ENCODE assay signal across 8 cellular contexts in genomic region chr2:80326214-80326613, GRCh38. TPM values are rescaled to one million over a fixed set of nuclear protein-coding genes. Genes with fewer than 3 reads are reported as not detected.
DNase-seq lines count a peak whose midpoint lies in the region; ATAC-seq and TF ChIP-seq lines count a peak whose summit lies in the region.

No MANE protein-coding gene starts in this region.

- H3K27ac Mint-ChIP-seq in brain = peak overlapping the region in 1 of 5 experiments; percentile 5

- DNase-seq in DND-41 (no peak), NCI-H1092 (lab: John Stamatoyannopoulos, UW) (peak; percentile 0), medulla oblongata (ENCODE audit: extremely low spot score) (peak; percentile 70), COLO829 (ENCODE audit: low spot score) (no peak), lower leg skin (ENCODE audit: low spot score in 2 of 2) (no peak)
- no peak for DNase-seq in stimulated activated naive CD8-positive, alpha-beta T cell treated with anti-CD3 and anti-CD28 coated beads, Interleukin-15, Interleukin-2, amounts not matched to agents 100 U/mL and 50 U/mL, for 24 hours

- H3K4me3 ChIP-seq in DND-41 (ENCODE audit: low read depth in 1 of 2, low read length in 2 of 2) = no peak overlapping the region
- H3K4me3 ChIP-seq in lower leg skin (ENCODE audit: low read depth, poor library complexity, severe bottlenecking) = no peak overlapping the region

- no peak overlapping the region for H3K4me2 ChIP-seq in DND-41 (ENCODE audit: insufficient read depth, low read length)

- no peaks in the 10 kb centered on the region for H3K27me3 ChIP-seq in DND-41 (ENCODE audit: insufficient read depth, low read length, poor library complexity)

- no peaks in the 10 kb centered on the region for H3K9me3 Mint-ChIP-seq in brain

- H3K27ac ChIP-seq in DND-41 (ENCODE audit: low read length) = no peak overlapping the region

- no peaks in the 10 kb centered on the region for H3K36me3 Mint-ChIP-seq in brain

- no peak overlapping the region for H3K9ac ChIP-seq in DND-41 (ENCODE audit: low read depth, low read length)

- no peaks in the 10 kb centered on the region for H3K79me2 ChIP-seq in DND-41 (ENCODE audit: insufficient read depth, low read length)

- no peaks in the 10 kb centered on the region for H4K20me1 ChIP-seq in DND-41 (ENCODE audit: insufficient read depth, low read length)

- H3K27me3 Mint-ChIP-seq in brain = peaks cover under 1% of the 10 kb centered on the region

- H3K4me1 Mint-ChIP-seq in brain = peaks cover 29% of the 10 kb centered on the region

- no peak overlapping the region for H2AFZ ChIP-seq in DND-41 (ENCODE audit: low read depth, low read length)

- no peaks in the 10 kb centered on the region for H3K4me1 ChIP-seq in DND-41 (ENCODE audit: insufficient read depth, low read length)

- TF ChIP-seq POLR2A in lower leg skin (IDR thresholded peaks at IDR 0.05) = no peak

- TF ChIP-seq CTCF in DND-41 (IDR thresholded peaks at IDR 0.05; ENCODE audit: borderline replicate concordance, extremely low read depth, low read length, poor library complexity, severe bottlenecking) = peak; percentile 35
- TF ChIP-seq CTCF in brain (conservative IDR thresholded peaks at IDR 0.05) = peak; percentile 69 to 72
- no peak for TF ChIP-seq CTCF in lower leg skin (IDR thresholded peaks at IDR 0.05)

- H3K36me3 ChIP-seq in DND-41 (ENCODE audit: insufficient read depth, low read length) = no peaks in the 10 kb centered on the region

- H3K9me3 ChIP-seq in DND-41 (ENCODE audit: insufficient read depth, low read length, severe bottlenecking) = no peaks in the 10 kb centered on the region

- ATAC-seq in DND-41 (ENCODE audit: insufficient read depth, low read depth) (no peak), HG03039 (IDR thresholded peaks at IDR 0.05; ENCODE audit: unreplicated experiment) (no peak)
- no peak for ATAC-seq in stimulated activated naive CD8-positive, alpha-beta T cell treated with anti-CD3 and anti-CD28 coated beads, Interleukin-15, Interleukin-2, amounts not matched to agents 100 U/mL and 50 U/mL, for 24 hours

- no peak overlapping the region for H3K4me3 Mint-ChIP-seq in brain

- intact Hi-C loops in lower leg skin (cut with DNase I; ENCODE audit: low total_unique reads) = no loop called here

RNA-seq across cellular contexts. Expression of gene LRRTM1, which starts 21.7 kb away (rescaled TPM):
- 2.6 TPM for polyA plus RNA-seq in brain (ENCODE audit: insufficient read depth, low read depth, low replicate concordance)
- under 1 TPM in 1 of 4 donors, not detected in 3; 0.10 TPM for total RNA-seq in lower leg skin

Comparison
In these comparisons a context has a peak if more than half of its experiments do, and no peak if none do; other contexts are left out.
1. DNase-seq: peak in NCI-H1092 (single experiment) and medulla oblongata (single experiment); none in DND-41 (single experiment), COLO829 (single experiment), stimulated activated naive CD8-positive, alpha-beta T cell treated with anti-CD3 and anti-CD28 coated beads, Interleukin-15, Interleukin-2, amounts not matched to agents 100 U/mL and 50 U/mL, for 24 hours (single experiment) and lower leg skin (0 of 2).
2. CTCF ChIP-seq: peak in DND-41 (single experiment) and brain (2 of 2); none in lower leg skin (0 of 3).